Comparison of ENCODE assay signal across 8 cellular contexts in the genomic region with DNA sequence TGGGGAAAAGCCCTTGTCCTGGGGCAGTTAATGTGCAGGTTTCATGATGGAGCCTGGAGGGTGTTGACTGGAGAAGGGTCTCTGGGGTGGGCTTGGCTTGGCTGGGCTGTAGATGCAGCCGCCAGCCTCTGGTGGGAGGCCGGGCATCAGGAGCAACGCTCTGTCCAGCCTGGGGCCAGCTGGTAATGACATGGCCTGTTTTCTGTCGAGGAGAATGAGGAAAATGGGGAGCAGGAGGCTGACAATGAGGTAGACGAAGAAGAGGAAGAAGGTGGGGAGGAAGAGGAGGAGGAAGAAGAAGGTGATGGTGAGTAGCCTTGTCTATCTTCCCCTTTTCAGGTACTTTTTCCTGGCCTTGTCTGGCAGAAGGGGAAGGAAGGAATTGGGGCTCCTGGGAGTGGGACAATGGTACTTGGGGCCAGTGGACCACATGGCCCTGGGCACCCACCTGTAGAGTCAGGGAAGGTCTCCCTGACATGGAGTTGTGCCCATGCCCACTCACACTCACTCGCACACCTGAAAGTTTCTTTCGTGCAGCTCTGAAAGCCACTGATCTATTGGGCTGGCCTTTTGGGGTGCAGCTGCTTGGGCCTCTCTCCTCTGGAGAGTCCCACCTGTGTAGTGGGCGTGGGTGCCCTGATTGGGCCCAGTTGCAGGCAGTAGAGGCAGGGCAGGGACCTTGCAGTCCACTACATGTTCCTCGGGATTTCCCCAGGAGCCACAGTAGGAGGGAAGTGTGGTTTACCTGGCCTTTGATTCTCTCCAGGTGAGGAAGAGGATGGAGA. TPM values are rescaled to one million over a fixed set of nuclear protein-coding genes. Genes with fewer than 3 reads are reported as not detected.
DNase-seq lines count a peak whose midpoint lies in the region; ATAC-seq, FAIRE-seq and TF ChIP-seq lines count a peak whose summit lies in the region.

No MANE protein-coding gene starts in this region.

- H3K27ac ChIP-seq in K562 (ENCODE audit: extremely low read depth, low read depth, low read length) = peak overlapping the region; percentile 91; the same call in 2 of the 3 replicates
- H3K27ac ChIP-seq in upper lobe of left lung = peak overlapping the region; percentile 100

- intact Hi-C loops in K562 (cut with micrococcal nuclease) = loop anchor here (2.0 kb wide), 1 partner anchor 197 kb away; no protein-coding TSS in a partner anchor

- ATAC-seq in K562 (no peak), memory B cell (ENCODE audit: low read depth) (no peak), upper lobe of left lung (ENCODE audit: low FRiP score in 2 of 2) (no peak), GM21619 (IDR thresholded peaks at IDR 0.05; ENCODE audit: unreplicated experiment) (no peak), GM19324 (IDR thresholded peaks at IDR 0.05; ENCODE audit: low FRiP score, unreplicated experiment) (no peak)

- POLR2A ChIA-PET in K562 (lab: Yijun Ruan, JAX) = interaction anchor here (0.6 kb wide), 1 partner anchor 30 kb away, joined by 3 read pairs; no protein-coding TSS in a partner anchor

- 42% methylated on average over 8 of the region's 9 CpGs for WGBS in K562 (ENCODE audit: insufficient coverage, low coverage, missing lambda C conversion rate)
- WGBS in upper lobe of left lung, 2 donors = 27 to 32% methylated on average over 8 to 9 of the region's 9 CpGs

- FAIRE-seq in K562 (lab: Jason Lieb, UNC) = no peak

- peaks cover 50% of the 10 kb centered on the region for H3K79me2 ChIP-seq in K562 (ENCODE audit: control insufficient read depth, insufficient read depth, low read length)

- no peak for TF ChIP-seq RAD21 in K562 (CRISPR knock-in tag; conservative IDR thresholded peaks at IDR 0.05 in 1 of 2, IDR thresholded peaks at IDR 0.05 in 1 of 2)

- H3K4me1 ChIP-seq in K562 (replicated peaks in 1 of 2; ENCODE audit: control insufficient read depth in 2 of 2, insufficient read depth in 2 of 2, low read length in 2 of 2) = peaks cover 32 to 73% of the 10 kb centered on the region in 2 experiments; a peak in 4 of 5 replicates
- peaks cover 23 to 61% (median 30%) of the 10 kb centered on the region in 4 donors for H3K4me1 ChIP-seq in upper lobe of left lung

- H3K4me1 Mint-ChIP-seq in memory B cell = peaks cover 39% of the 10 kb centered on the region

- CTCF ChIA-PET in K562 (lab: Yijun Ruan, JAX; ENCODE audit: low intra/inter-chr PET ratio) = interaction anchor here (1.8 to 2.5 kb wide), 2 partner anchors 34 to 100 kb away, joined by 7 to 12 read pairs; no protein-coding TSS in a partner anchor

- H2AFZ ChIP-seq in K562 (ENCODE audit: low read depth, low read length) = no peak overlapping the region

- H3K9me3 Mint-ChIP-seq in memory B cell = no peaks in the 10 kb centered on the region

- TF ChIP-seq CTCF in K562 (IDR thresholded peaks at IDR 0.05 in 2 of 3, conservative IDR thresholded peaks at IDR 0.05 in 1 of 3; ENCODE audit: insufficient read depth in 2 of 3, low read depth in 1 of 3, low read length in 3 of 3) = no peak
- TF ChIP-seq CTCF in upper lobe of left lung (IDR thresholded peaks at IDR 0.05) = no peak

- no peaks in the 10 kb centered on the region for H3K9me3 ChIP-seq in K562 (replicated peaks; ENCODE audit: control insufficient read depth, insufficient read depth, low read depth, low read length)
- no peaks in the 10 kb centered on the region for H3K9me3 ChIP-seq in upper lobe of left lung

- H3K9ac ChIP-seq in K562 (ENCODE audit: insufficient read depth in 1 of 2, low read depth in 2 of 2, low read length in 2 of 2) = peak overlapping the region; percentile 92 to 99; a peak in 3 of 4 replicates

- no peaks in the 10 kb centered on the region for H3K27me3 ChIP-seq in K562 (ENCODE audit: control insufficient read depth in 2 of 2, insufficient read depth in 2 of 2, low read length in 2 of 2)
- H3K27me3 ChIP-seq in upper lobe of left lung = no peaks in the 10 kb centered on the region

- H3K36me3 Mint-ChIP-seq in memory B cell = peaks cover 24% of the 10 kb centered on the region

- H3K27ac Mint-ChIP-seq in memory B cell = peak overlapping the region; percentile 100

- H3K4me3 ChIP-seq in K562 = peak overlapping the region; percentile 99
- H3K4me3 ChIP-seq in upper lobe of left lung = peak overlapping the region in 3 of 4 donors; percentile 60 to 98 (median 97)

- TF ChIP-seq POLR2A in K562 (conservative IDR thresholded peaks at IDR 0.05) = peak; percentile 30; the same call in 1 of the 2 replicates
- no peak for TF ChIP-seq POLR2A in upper lobe of left lung (IDR thresholded peaks at IDR 0.05)

- in situ Hi-C loops in K562 (cut with MboI) = loop anchor here (5.0 kb wide), 2 partner anchors 35 to 105 kb away; no protein-coding TSS in a partner anchor

- H3K9me1 ChIP-seq in K562 (ENCODE audit: control insufficient read depth, insufficient read depth, low read length) = peaks cover 7% of the 10 kb centered on the region

- H3K4me3 Mint-ChIP-seq in memory B cell = peak overlapping the region; percentile 84

- peak overlapping the region; percentile 78 for H3K4me2 ChIP-seq in K562 (ENCODE audit: insufficient read depth, low read length)

- no TSS peak for BruUV-seq in K562 (replicated peaks; lab: Mats Ljungman, UMichigan)

- peaks cover 45% of the 10 kb centered on the region for H4K20me1 ChIP-seq in K562 (replicated peaks; ENCODE audit: control insufficient read depth, insufficient read depth, low read length)

- H3K36me3 ChIP-seq in K562 (ENCODE audit: control insufficient read depth, insufficient read depth, low read length) (peaks cover 30% of the 10 kb centered on the region), upper lobe of left lung (peaks cover 5 to 22% (median 11%) of the 10 kb centered on the region in 4 donors)

- DNase-seq in activated gamma-delta T cell treated with Interleukin-2 at 50 U/mL for 16 hours (peak; percentile 18), activated gamma-delta T cell (lab: John Stamatoyannopoulos, UW) (no peak), K562 (ENCODE audit: extremely low read depth in 1 of 4, low spot score in 3 of 4) (no peak), memory B cell (ENCODE audit: low spot score in 2 of 2) (peak; percentile 30 to 44), upper lobe of left lung (no peak), D341Med (ENCODE audit: low spot score) (no peak)

- H3K27me3 Mint-ChIP-seq in memory B cell = no peaks in the 10 kb centered on the region

- TF ChIP-seq EP300 in K562 (IDR thresholded peaks at IDR 0.05; ENCODE audit: low read length) (no peak), upper lobe of left lung (IDR thresholded peaks at IDR 0.05) (no peak)

TF ChIP-seq in K562, 482 proteins besides CTCF, POLR2A, EP300 and RAD21:
- TF ChIP-seq RBFOX2 (IDR thresholded peaks at IDR 0.05; ENCODE audit: low read depth, low read length) (0 out of 2 replicates have a peak, but pooled peaks have one; percentile 43), GABPA (tag; conservative IDR thresholded peaks at IDR 0.05; ENCODE audit: low read depth) (no peak)

RNA-seq across cellular contexts. Expression of a gene that starts 3.5 kb away (rescaled TPM):
- 105 and 138 TPM in 2 replicates for total RNA-seq in K562 (2011; cell fraction: chromatin; rRNA removed; ENCODE audit: low replicate concordance)
- total RNA-seq in K562 (2011; cell fraction: nucleolus; rRNA removed) = 82.0 and 91.6 TPM in 2 replicates
- total RNA-seq in K562 (2011; cell fraction: nucleoplasm; rRNA removed) = 112 and 117 TPM in 2 replicates
- total RNA-seq in K562 (2014; rRNA removed) = 1,354 and 1,439 TPM in 2 replicates
- total RNA-seq in K562 (2014; rRNA removed; fragmentation: Illumina TruSeq; extraction: Trizol) = 1,578 and 1,698 TPM in 2 replicates
- 1,925 and 1,943 TPM in 2 replicates for total RNA-seq in K562 (2015; rRNA removed; fragmentation: Illumina TruSeq; extraction: Trizol)
- 1,166 and 1,193 TPM in 2 replicates for total RNA-seq in K562 (2021)
- 323 and 429 TPM in 2 replicates for polyA plus RNA-seq in K562 (2011; rRNA removed)
- polyA plus RNA-seq in K562 (2011; cell fraction: cytosol; rRNA removed) = 269 and 283 TPM in 2 replicates
- polyA plus RNA-seq in K562 (2011; cell fraction: nucleus; rRNA removed) = 236 and 242 TPM in 2 replicates
- polyA plus RNA-seq in K562 (2012) = 643 and 1,309 TPM in 2 replicates
- polyA plus RNA-seq in K562 (2014; fragmentation: Illumina TruSeq; extraction: Trizol) = 2,277 and 2,322 TPM in 2 replicates
- 1,000 to 10,000 TPM; 1,265 to 1,905 TPM for polyA plus RNA-seq in K562 (2014; fragmentation: Nextera tagmentation; extraction: Ambion mirVana)
- 1,557 and 1,903 TPM in 2 replicates for polyA plus RNA-seq in K562 (2014; rRNA removed)
- polyA minus RNA-seq in K562 (2011; rRNA and poly(A)+ RNA removed) = 500 and 593 TPM in 2 replicates
- 402 and 486 TPM in 2 replicates for polyA minus RNA-seq in K562 (2011; cell fraction: cytosol; rRNA and poly(A)+ RNA removed)
- polyA minus RNA-seq in K562 (2011; cell fraction: nucleus; rRNA and poly(A)+ RNA removed) = 80.0 and 144 TPM in 2 replicates
- total RNA-seq in upper lobe of left lung = 100 to 1,000 TPM; 344 to 896 (median 663) TPM

Comparison
In these comparisons a context has a peak if more than half of its experiments do, and no peak if none do; other contexts are left out.
1. DNase-seq: peak in activated gamma-delta T cell treated with Interleukin-2 at 50 U/mL for 16 hours (single experiment) and memory B cell (2 of 2); none in activated gamma-delta T cell (single experiment), K562 (0 of 4), upper lobe of left lung (0 of 2) and D341Med (single experiment).